8 cellular contexts compared by ENCODE assay signal in the genomic region with DNA sequence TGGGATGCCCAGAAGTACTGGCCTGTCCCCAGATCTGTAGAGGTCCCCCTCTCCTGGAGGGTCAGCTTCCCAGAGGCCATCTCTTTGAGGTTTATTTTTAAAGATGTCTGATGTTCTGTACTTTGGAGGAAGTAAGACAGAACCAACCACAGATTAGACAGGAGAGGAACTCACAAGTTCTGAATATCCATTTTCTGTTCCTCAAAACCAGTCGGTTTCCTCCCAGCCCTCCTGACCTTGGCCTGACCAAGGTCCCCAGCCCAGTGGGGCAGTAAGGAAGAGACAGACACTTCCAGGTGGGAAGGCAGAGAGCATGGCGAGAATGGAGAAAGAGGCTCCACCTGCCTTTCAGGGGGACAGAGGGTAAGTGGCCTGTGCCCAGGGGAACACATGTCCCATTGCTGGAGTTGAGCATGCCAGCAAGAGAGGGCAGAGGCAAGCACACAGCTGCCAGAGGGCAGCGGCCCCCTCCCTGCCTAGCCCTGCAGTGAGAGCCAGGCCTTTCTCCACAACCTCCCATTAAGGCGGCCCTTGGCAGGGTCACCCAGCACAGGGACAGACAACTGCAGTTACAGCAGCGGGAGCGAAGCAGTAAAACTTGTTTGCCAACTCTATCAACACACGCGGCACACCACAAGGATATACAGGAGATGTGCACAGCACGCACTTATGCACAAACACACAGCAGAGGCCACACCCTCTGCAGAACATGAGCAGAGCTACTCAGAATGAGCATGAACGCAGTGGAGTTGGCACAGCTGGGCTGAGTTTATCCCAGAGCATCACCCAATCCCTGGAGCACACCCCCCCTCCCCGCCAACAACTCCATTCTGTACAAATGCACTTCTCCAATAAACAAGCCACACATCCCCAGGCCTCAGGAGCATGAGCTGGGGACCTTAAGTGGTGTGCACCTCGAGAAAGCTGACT. TPM values are rescaled to one million over a fixed set of nuclear protein-coding genes. Genes with fewer than 3 reads are reported as not detected.
A peak's percentile ranks its signal among the peaks of the same experiment; 100 is the strongest.
DNase-seq lines count a peak whose midpoint lies in the region; ATAC-seq and TF ChIP-seq lines count a peak whose summit lies in the region.

No MANE protein-coding gene starts in this region.

- TF ChIP-seq EP300 in stomach (IDR thresholded peaks at IDR 0.05), result no peak

- H3K9ac ChIP-seq in IMR-90 (ENCODE audit: low read depth, low read length), result no peak overlapping the region

- TF ChIP-seq POLR2A in IMR-90 (IDR thresholded peaks at IDR 0.05; ENCODE audit: low read depth, low read length) (no peak), stomach (IDR thresholded peaks at IDR 0.05) (no peak)

- H3K4me2 ChIP-seq in IMR-90 (ENCODE audit: low read depth, low read length), result no peak overlapping the region

- DNase-seq in IMR-90 (no peak), SKM-1 treated with dmso at 0.1 percent for 144 hours (lab: John Stamatoyannopoulos, UW; ENCODE audit: unreplicated experiment) (peak; percentile 82), left colon (peak; percentile 70 to 85), stomach (peak; percentile 70), SW480 (ENCODE audit: low spot score) (no peak), NCI-H446 treated with DMSO at 0.1 percent for 48 hours (lab: John Stamatoyannopoulos, UW) (no peak), A172 (ENCODE audit: low spot score) (no peak)

- H3K9me3 ChIP-seq in IMR-90 (ENCODE audit: control insufficient read depth, insufficient read depth, low read length) (no peaks in the 10 kb centered on the region), stomach (no peaks in the 10 kb centered on the region)

- H3K27me3 ChIP-seq in IMR-90 (ENCODE audit: control insufficient read depth, insufficient read depth, low read length), result no peaks in the 10 kb centered on the region; the same call in 1 of the 2 replicates
- no peaks in the 10 kb centered on the region for H3K27me3 ChIP-seq in stomach

- no peak overlapping the region; the same call in 1 of the 2 replicates for H3K14ac ChIP-seq in IMR-90 (replicated peaks; ENCODE audit: low read depth, low read length)

- H3K4me3 ChIP-seq in IMR-90 (ENCODE audit: insufficient read depth, low read depth, low read length), result no peak overlapping the region
- H3K4me3 ChIP-seq in stomach, result no peak overlapping the region

- TF ChIP-seq RAD21 in IMR-90 (IDR thresholded peaks at IDR 0.05; ENCODE audit: low read length), result no peak

- no peak overlapping the region for H2BK15ac ChIP-seq in IMR-90 (ENCODE audit: low read depth, low read length)

- H4K20me1 ChIP-seq in IMR-90 (ENCODE audit: insufficient read depth, low read length), result no peaks in the 10 kb centered on the region

- H3K18ac ChIP-seq in IMR-90 (ENCODE audit: low read depth, low read length), result no peak overlapping the region

- H3K36me3 ChIP-seq in IMR-90 (ENCODE audit: control insufficient read depth, insufficient read depth, low read length) (no peaks in the 10 kb centered on the region), stomach (no peaks in the 10 kb centered on the region)

- peak overlapping the region; percentile 26; the same call in 1 of the 2 replicates for H2AK5ac ChIP-seq in IMR-90 (ENCODE audit: low read depth, low read length)

- no peak overlapping the region for H4K91ac ChIP-seq in IMR-90 (ENCODE audit: insufficient read depth, low read depth, low read length)

- H3K4me1 ChIP-seq in IMR-90 (ENCODE audit: control insufficient read depth, insufficient read depth, low read length) (peaks cover 14% of the 10 kb centered on the region), stomach (peaks cover 36 to 63% (median 42%) of the 10 kb centered on the region in 4 donors)

- CTCF ChIA-PET in IMR-90 (lab: Yijun Ruan, JAX), result interaction anchor here (0.6 to 1.5 kb wide), 2 partner anchors 31 to 1485 kb away, joined by 3 to 4 read pairs; partner anchors contain the start of gene ANKRD39

- H3K27ac ChIP-seq in IMR-90 (ENCODE audit: insufficient read depth, low read length) (no peak overlapping the region), stomach (peak overlapping the region in 4 of 5 donors; percentile 56 to 79 (median 62))

- peak overlapping the region in 1 of 2 experiments; percentile 25; a peak in 2 of 4 replicates for H4K8ac ChIP-seq in IMR-90 (ENCODE audit: low read depth in 2 of 2, low read length in 2 of 2)

- H2AFZ ChIP-seq in IMR-90 (replicated peaks; ENCODE audit: low read length, poor library complexity), result peak overlapping the region; percentile 64

- POLR2A ChIA-PET in IMR-90 (lab: Charles Lee; ENCODE audit: unreplicated experiment), result interaction anchor here (0.6 kb wide), 1 partner anchor 48 kb away, joined by 6 read pairs; no protein-coding TSS in a partner anchor

- dilution Hi-C loops in IMR-90 (cut with HindIII; ENCODE audit: low sequenced_read_pairs, unreplicated experiment), result no loop called here

- BruUV-seq in IMR-90 (replicated peaks; lab: Mats Ljungman, UMichigan), result no TSS peak

- WGBS in IMR-90 (ENCODE audit: extremely low coverage in 2 of 2, insufficient read length in 1 of 2), 2 experiments, result 80% methylated on average over 3 of the region's 12 CpGs; no CpG with 5 or more reads in 1 of the 2 experiments
- WGBS in stomach, 5 donors, result 30 to 55% (median 35%) methylated on average over 5 to 12 of the region's 12 CpGs

- no peak overlapping the region for H3K56ac ChIP-seq in IMR-90 (ENCODE audit: extremely low read depth, insufficient read depth, low read length)

- H3K4ac ChIP-seq in IMR-90 (ENCODE audit: low read depth, low read length), result no peak overlapping the region

- H3K79me1 ChIP-seq in IMR-90 (ENCODE audit: low read depth in 1 of 2, low read length in 2 of 2), result no peaks in the 10 kb centered on the region

- H4K5ac ChIP-seq in IMR-90 (ENCODE audit: low read depth, low read length), result no peak overlapping the region; the same call in 1 of the 2 replicates

- no peak overlapping the region for H2BK5ac ChIP-seq in IMR-90 (ENCODE audit: low read depth, low read length, poor library complexity, severe bottlenecking)

- TF ChIP-seq CTCF in IMR-90 (conservative IDR thresholded peaks at IDR 0.05; ENCODE audit: low read depth, low read length), result no peak
- TF ChIP-seq CTCF in stomach (IDR thresholded peaks at IDR 0.05), result no peak

- H3K9me1 ChIP-seq in IMR-90 (ENCODE audit: insufficient read depth, low read length), result peaks cover 13% of the 10 kb centered on the region

- H2BK120ac ChIP-seq in IMR-90 (ENCODE audit: low read depth, low read length), result peak overlapping the region; percentile 2; the same call in 1 of the 2 replicates

- no peak overlapping the region for H2BK20ac ChIP-seq in IMR-90 (ENCODE audit: low read depth, low read length)

- no peak overlapping the region for H3K23ac ChIP-seq in IMR-90 (ENCODE audit: low read depth, low read length)

- in situ Hi-C loops in IMR-90 (cut with MboI; ENCODE audit: low sequenced_read_pairs), result no loop called here

- peak overlapping the region; percentile 23 for H2AK9ac ChIP-seq in IMR-90 (replicated peaks; ENCODE audit: low read depth, low read length, poor library complexity)

- ATAC-seq in IMR-90 (ENCODE audit: low read depth) (no peak), left colon (peak; percentile 96), GM21529 (IDR thresholded peaks at IDR 0.05; ENCODE audit: unreplicated experiment) (no peak)

- intact Hi-C loops in IMR-90 (cut with micrococcal nuclease) (no loop called here), left colon (cut with DNase I, micrococcal nuclease) (no loop called here), stomach (cut with DNase I; ENCODE audit: low total_unique reads) (no loop called here)

TF ChIP-seq in IMR-90, 13 proteins besides CTCF, POLR2A, EP300 and RAD21 (continues in another document):
- TF ChIP-seq CEBPB (IDR thresholded peaks at IDR 0.05; ENCODE audit: low read depth, low read length), result no peak
- no peak for TF ChIP-seq MAZ (IDR thresholded peaks at IDR 0.05; ENCODE audit: borderline replicate concordance, low read depth, low read length)
- TF ChIP-seq CHD1 (IDR thresholded peaks at IDR 0.05; ENCODE audit: low read depth, low read length), result no peak
- TF ChIP-seq SMC3 (IDR thresholded peaks at IDR 0.05; ENCODE audit: low read depth, low read length), result no peak
- no peak for TF ChIP-seq MXI1 (IDR thresholded peaks at IDR 0.05; ENCODE audit: borderline replicate concordance, low read depth, low read length)
- TF ChIP-seq FOS (IDR thresholded peaks at IDR 0.05; ENCODE audit: low read depth, low read length), result no peak
- TF ChIP-seq MAFK (IDR thresholded peaks at IDR 0.05; ENCODE audit: low read depth, low read length), result no peak

RNA-seq across cellular contexts. Expression of gene SEMA4C, which starts 18.5 kb away (rescaled TPM):
- 13.3 and 15.8 TPM in 2 replicates for total RNA-seq in IMR-90 (2012; rRNA removed)
- polyA plus RNA-seq in IMR-90 (2012; rRNA removed), result 24.3 and 25.5 TPM in 2 replicates
- 15.1 and 22.2 TPM in 2 replicates for polyA plus RNA-seq in IMR-90 (2012; cell fraction: cytosol; rRNA removed)
- polyA plus RNA-seq in IMR-90 (2012; cell fraction: nucleus; rRNA removed; ENCODE audit: low replicate concordance), result 38.1 and 86.4 TPM in 2 replicates
- 10 to 100 TPM; 13.2 to 17.5 TPM for total RNA-seq in left colon
- 10 to 100 TPM; 10.7 to 78.8 (median 24.4) TPM for total RNA-seq in stomach
- 10 to 100 TPM in 1 of 3 donors, 1 to 10 TPM in 2; 5.7 to 15.8 (median 8.0) TPM for polyA plus RNA-seq in stomach
- total RNA-seq in A172 (2014; rRNA removed; shearing (Covaris generic)), result 38.4 and 40.1 TPM in 2 replicates

RNA-seq across cellular contexts. Expression of gene ANKRD39, which starts 30.5 kb away (rescaled TPM):
- total RNA-seq in IMR-90 (2012; rRNA removed) (12.5 and 13.6 TPM in 2 replicates), left colon (10 to 100 TPM in 1 of 2 donors, 1 to 10 TPM in 1; 9.5 to 11.7 TPM), stomach (10 to 100 TPM in 3 of 5 donors, 1 to 10 TPM in 2; 2.8 to 32.1 (median 11.3) TPM)
- polyA plus RNA-seq in IMR-90 (2012; rRNA removed) (15.9 and 17.0 TPM in 2 replicates), stomach (10 to 100 TPM; 11.5 to 18.0 (median 14.1) TPM)
- polyA plus RNA-seq in IMR-90 (2012; cell fraction: cytosol; rRNA removed), result 13.1 and 24.9 TPM in 2 replicates
- 13.0 and 25.7 TPM in 2 replicates for polyA plus RNA-seq in IMR-90 (2012; cell fraction: nucleus; rRNA removed; ENCODE audit: low replicate concordance)
- total RNA-seq in A172 (2014; rRNA removed; shearing (Covaris generic)), result 33.5 and 37.9 TPM in 2 replicates

RNA-seq across cellular contexts. Expression of gene ANKRD23, which starts 44.5 kb away (rescaled TPM):
- total RNA-seq in IMR-90 (2012; rRNA removed) (0.54 and 0.83 TPM in 2 replicates), left colon (1 to 10 TPM; 3.7 to 4.3 TPM), stomach (1 to 10 TPM in 4 of 5 donors, not detected in 1; 1.3 to 3.6 (median 2.0) TPM)
- polyA plus RNA-seq in IMR-90 (2012; rRNA removed) (1.5 and 1.6 TPM in 2 replicates), stomach (1 to 10 TPM in 2 of 3 donors, under 1 TPM in 1; 1.00 to 2.9 (median 2.4) TPM)
- polyA plus RNA-seq in IMR-90 (2012; cell fraction: cytosol; rRNA removed), result 0.19 and 0.77 TPM in 2 replicates
- polyA plus RNA-seq in IMR-90 (2012; cell fraction: nucleus; rRNA removed; ENCODE audit: low replicate concordance), result 9.2 and 17.0 TPM in 2 replicates
- 4.2 and 5.7 TPM in 2 replicates for total RNA-seq in A172 (2014; rRNA removed; shearing (Covaris generic))

Comparison
In these comparisons a context has a peak if more than half of its experiments do, and no peak if none do; other contexts are left out.
1. DNase-seq: peak in SKM-1 treated with dmso at 0.1 percent for 144 hours (single experiment), left colon (2 of 2) and stomach (single experiment); none in IMR-90 (single experiment), SW480 (single experiment), NCI-H446 treated with DMSO at 0.1 percent for 48 hours (single experiment) and A172 (single experiment).